In genomic region chr15:85543741-85544155, GRCh38 we compare ENCODE assay signal across 8 cellular contexts.
DNase-seq lines count a peak whose midpoint lies in the region; ATAC-seq, FAIRE-seq and TF ChIP-seq lines count a peak whose summit lies in the region.

No MANE protein-coding gene starts in this region.

- no TSS peak for BruUV-seq in HepG2 (replicated peaks; lab: Mats Ljungman, UMichigan)

- POLR2A ChIA-PET in HepG2 (lab: Yijun Ruan, JAX) = no interaction called here

- TF ChIP-seq RAD21 in liver (IDR thresholded peaks at IDR 0.05) = peak in 1 of 2 donors; percentile 9
- TF ChIP-seq RAD21 in HepG2 (CRISPR knock-in tag; IDR thresholded peaks at IDR 0.05) = no peak

- intact Hi-C loops in HepG2 (cut with micrococcal nuclease; ENCODE audit: unreplicated experiment) (no loop called here), heart left ventricle (cut with DNase I) (loop anchor here in 2 of 10 donors (5.0 kb wide), 2 partner anchors 34 to 39 kb away; no protein-coding TSS in a partner anchor)

- H3K4me1 ChIP-seq in liver (ENCODE audit: control insufficient read depth in 4 of 4, insufficient read depth in 4 of 4, low read length in 3 of 4) = no peaks in the 10 kb centered on the region
- H3K4me1 ChIP-seq in HepG2 (ENCODE audit: insufficient read depth, low read length) = no peaks in the 10 kb centered on the region
- H3K4me1 ChIP-seq in heart left ventricle = peaks cover 0 to 95% (median 56%) of the 10 kb centered on the region in 12 donors
- no peaks in the 10 kb centered on the region for H3K4me1 ChIP-seq in effector memory CD4-positive, alpha-beta T cell (ENCODE audit: control insufficient read depth, insufficient read depth, low read length, poor library complexity, severe bottlenecking)

- H3K9ac ChIP-seq in liver (ENCODE audit: low read depth in 1 of 2, low read length in 2 of 2) = no peak overlapping the region
- H3K9ac ChIP-seq in HepG2 (ENCODE audit: insufficient read depth, low read depth, low read length) = no peak overlapping the region

- H4K20me1 ChIP-seq in HepG2 (ENCODE audit: insufficient read depth, low read length) = no peaks in the 10 kb centered on the region

- H3K36me3 ChIP-seq in liver (ENCODE audit: control insufficient read depth in 4 of 4, insufficient read depth in 3 of 4, low read depth in 1 of 4, low read length in 3 of 4) = peaks cover 0 to 3% (median 0%) of the 10 kb centered on the region in 4 donors
- H3K36me3 ChIP-seq in HepG2 (replicated peaks in 1 of 2; ENCODE audit: control insufficient read depth in 1 of 2, insufficient read depth in 2 of 2, low read length in 2 of 2) = peaks cover 0 to 15% of the 10 kb centered on the region in 2 experiments
- peaks cover 0 to 23% (median 0%) of the 10 kb centered on the region in 9 donors for H3K36me3 ChIP-seq in heart left ventricle
- H3K36me3 ChIP-seq in effector memory CD4-positive, alpha-beta T cell (ENCODE audit: control insufficient read depth, insufficient read depth, low read length) = peaks cover 18% of the 10 kb centered on the region

- H3K4me1 Mint-ChIP-seq in activated CD8-positive, alpha-beta memory T cell treated with anti-CD3 and anti-CD28 coated beads, Interleukin-2, amount 10 ng/mL, durations not matched to agents 7 days and 5 days = peaks cover 80% of the 10 kb centered on the region

- H3K27me3 ChIP-seq in liver (ENCODE audit: control insufficient read depth in 4 of 4, insufficient read depth in 4 of 4, low read length in 3 of 4) (no peaks in the 10 kb centered on the region), HepG2 (ENCODE audit: control insufficient read depth in 1 of 2, insufficient read depth in 2 of 2, low read length in 2 of 2) (no peaks in the 10 kb centered on the region), heart left ventricle (no peaks in the 10 kb centered on the region)
- no peaks in the 10 kb centered on the region for H3K27me3 ChIP-seq in effector memory CD4-positive, alpha-beta T cell (replicated peaks; ENCODE audit: control insufficient read depth, insufficient read depth, low read length, poor library complexity, severe bottlenecking)

- peaks cover 10% of the 10 kb centered on the region for H3K36me3 Mint-ChIP-seq in activated CD8-positive, alpha-beta memory T cell treated with anti-CD3 and anti-CD28 coated beads, Interleukin-2, amount 10 ng/mL, durations not matched to agents 7 days and 5 days

- in situ Hi-C loops in HepG2 (cut with HindIII; ENCODE audit: extremely low pct_ligation_motif_present, low pct_unique_long_range_greater_than_20kb) = no loop called here

- peak overlapping the region; percentile 86 for H3K27ac Mint-ChIP-seq in activated CD8-positive, alpha-beta memory T cell treated with anti-CD3 and anti-CD28 coated beads, Interleukin-2, amount 10 ng/mL, durations not matched to agents 7 days and 5 days

- no peaks in the 10 kb centered on the region for H3K27me3 Mint-ChIP-seq in activated CD8-positive, alpha-beta memory T cell treated with anti-CD3 and anti-CD28 coated beads, Interleukin-2, amount 10 ng/mL, durations not matched to agents 7 days and 5 days

- H3K4me3 ChIP-seq in liver (ENCODE audit: low read depth in 1 of 3, low read length in 3 of 3) (no peak overlapping the region), HepG2 (replicated peaks in 1 of 3; ENCODE audit: insufficient read depth in 1 of 3, low read depth in 2 of 3, low read length in 3 of 3) (no peak overlapping the region), heart left ventricle (peak overlapping the region in 8 of 12 donors; percentile 1 to 47 (median 10))
- H3K4me3 ChIP-seq in effector memory CD4-positive, alpha-beta T cell (ENCODE audit: insufficient read depth, low read depth, low read length, poor library complexity, severe bottlenecking) = no peak overlapping the region

- H3K27ac ChIP-seq in liver (ENCODE audit: low read depth in 1 of 2, low read length in 2 of 2) (peak overlapping the region in 1 of 2 donors; percentile 33), HepG2 (ENCODE audit: extremely low read length, insufficient read depth, low read length) (no peak overlapping the region), heart left ventricle (peak overlapping the region; percentile 1 to 93 (median 37))
- H3K27ac ChIP-seq in effector memory CD4-positive, alpha-beta T cell (ENCODE audit: insufficient read depth, low read length, poor library complexity, severe bottlenecking) = no peak overlapping the region

- H3K9me3 Mint-ChIP-seq in activated CD8-positive, alpha-beta memory T cell treated with anti-CD3 and anti-CD28 coated beads, Interleukin-2, amount 10 ng/mL, durations not matched to agents 7 days and 5 days (ENCODE audit: low read depth) = no peaks in the 10 kb centered on the region

- no peak overlapping the region for H2AFZ ChIP-seq in HepG2 (ENCODE audit: low read length)

- TF ChIP-seq CTCF in liver (IDR thresholded peaks at IDR 0.05; ENCODE audit: low read depth, low read length, missing input control) (peak; percentile 14), HepG2 (CRISPR knock-in tag; IDR thresholded peaks at IDR 0.05) (no peak), heart left ventricle (IDR thresholded peaks at IDR 0.05) (peak in 8 of 12 donors; percentile 6 to 49 (median 37))

- H3K4me3 Mint-ChIP-seq in activated CD8-positive, alpha-beta memory T cell treated with anti-CD3 and anti-CD28 coated beads, Interleukin-2, amount 10 ng/mL, durations not matched to agents 7 days and 5 days = peak overlapping the region; percentile 63

- TF ChIP-seq EP300 in HepG2 (IDR thresholded peaks at IDR 0.05; ENCODE audit: low read depth in 2 of 2, low read length in 2 of 2) (no peak), HepG2 (CRISPR knock-in tag; IDR thresholded peaks at IDR 0.05; ENCODE audit: borderline replicate concordance) (no peak)

- H3K4me2 ChIP-seq in HepG2 (ENCODE audit: low read depth, low read length) = no peak overlapping the region

- no peak for DNase-seq in HepG2 (ENCODE audit: low spot score)
- DNase-seq in activated CD8-positive, alpha-beta memory T cell treated with anti-CD3 and anti-CD28 coated beads, Interleukin-2, amount 10 ng/mL, durations not matched to agents 7 days and 5 days = peak; percentile 81
- peak; percentile 60 to 80 (median 77) for DNase-seq in heart left ventricle
- peak; percentile 7 for DNase-seq in stimulated activated CD8-positive, alpha-beta memory T cell treated with anti-CD3 and anti-CD28 coated beads, Interleukin-12 subunit alpha, Interleukin-12 subunit beta, amount 100 ng/mL, for 1 hour (ENCODE audit: low read depth)
- DNase-seq in germinal center (ENCODE audit: low spot score) = no peak
- no peak for DNase-seq in effector memory CD4-positive, alpha-beta T cell

- TF ChIP-seq POLR2A in HepG2 (IDR thresholded peaks at IDR 0.05; ENCODE audit: insufficient read depth in 1 of 2, low read depth in 2 of 2, low read length in 2 of 2) = no peak
- no peak for TF ChIP-seq POLR2A in heart left ventricle (IDR thresholded peaks at IDR 0.05)

- WGBS in liver = 64% methylated on average over 15 of the region's 15 CpGs
- 98% methylated on average over 15 of the region's 15 CpGs for WGBS in HepG2 (ENCODE audit: low lambda C conversion rate)
- WGBS in heart left ventricle, 4 donors = 23 to 36% (median 33%) methylated on average over 15 of the region's 15 CpGs

- H3K79me2 ChIP-seq in HepG2 (ENCODE audit: insufficient read depth, low read length) = no peaks in the 10 kb centered on the region

- ATAC-seq in HepG2 (no peak), heart left ventricle (peak; percentile 48 to 85 (median 67)), GM21390 (IDR thresholded peaks at IDR 0.05; ENCODE audit: unreplicated experiment) (no peak)
- ATAC-seq in activated CD8-positive, alpha-beta memory T cell treated with anti-CD3 and anti-CD28 coated beads, Interleukin-2, amount 10 ng/mL, durations not matched to agents 7 days and 5 days = peak; percentile 76

- CTCF ChIA-PET in HepG2 (lab: Yijun Ruan, JAX; ENCODE audit: low intra/inter-chr PET ratio, low total read pairs) = no interaction called here
- CTCF ChIA-PET in activated CD8-positive, alpha-beta memory T cell treated with anti-CD3 and anti-CD28 coated beads, Interleukin-2, amount 10 ng/mL, durations not matched to agents 7 days and 5 days (lab: Charles Lee) = interaction anchor here (0.6 to 5.4 kb wide), 13 partner anchors 11 to 247 kb away, joined by 3 to 26 read pairs (median 6); no protein-coding TSS in a partner anchor

- no peaks in the 10 kb centered on the region for H3K9me3 ChIP-seq in liver (ENCODE audit: control insufficient read depth in 4 of 4, low read length in 3 of 4)
- no peaks in the 10 kb centered on the region for H3K9me3 ChIP-seq in HepG2 (ENCODE audit: low read length)
- no peaks in the 10 kb centered on the region for H3K9me3 ChIP-seq in heart left ventricle
- H3K9me3 ChIP-seq in effector memory CD4-positive, alpha-beta T cell (ENCODE audit: control insufficient read depth, low read length) = no peaks in the 10 kb centered on the region

- no peak for FAIRE-seq in HepG2 (lab: Jason Lieb, UNC)

TF ChIP-seq in liver, 16 proteins besides CTCF, POLR2A, EP300 and RAD21 (continues in another document):
- TF ChIP-seq FOXA2 (IDR thresholded peaks at IDR 0.05) = no peak
- no peak for TF ChIP-seq JUND (IDR thresholded peaks at IDR 0.05)
- no peak for TF ChIP-seq FOXA1 (IDR thresholded peaks at IDR 0.05)
- TF ChIP-seq YY1 (IDR thresholded peaks at IDR 0.05) = no peak
- no peak for TF ChIP-seq HNF4A (conservative IDR thresholded peaks at IDR 0.05)
- TF ChIP-seq NR2F2 (IDR thresholded peaks at IDR 0.05) = no peak
- TF ChIP-seq ATF3 (IDR thresholded peaks at IDR 0.05) = no peak
- TF ChIP-seq SP1 (IDR thresholded peaks at IDR 0.05) = no peak

TF ChIP-seq in HepG2, 621 proteins besides CTCF, POLR2A, EP300 and RAD21 (continues in another document):
- TF ChIP-seq SMAD9 (CRISPR knock-in tag; IDR thresholded peaks at IDR 0.05) = no peak
- no peak for TF ChIP-seq ONECUT2 (CRISPR knock-in tag; IDR thresholded peaks at IDR 0.05)
- no peak for TF ChIP-seq PHF5A (CRISPR knock-in tag; IDR thresholded peaks at IDR 0.05; ENCODE audit: low read depth, unreplicated experiment)
- TF ChIP-seq, protein P1, sequence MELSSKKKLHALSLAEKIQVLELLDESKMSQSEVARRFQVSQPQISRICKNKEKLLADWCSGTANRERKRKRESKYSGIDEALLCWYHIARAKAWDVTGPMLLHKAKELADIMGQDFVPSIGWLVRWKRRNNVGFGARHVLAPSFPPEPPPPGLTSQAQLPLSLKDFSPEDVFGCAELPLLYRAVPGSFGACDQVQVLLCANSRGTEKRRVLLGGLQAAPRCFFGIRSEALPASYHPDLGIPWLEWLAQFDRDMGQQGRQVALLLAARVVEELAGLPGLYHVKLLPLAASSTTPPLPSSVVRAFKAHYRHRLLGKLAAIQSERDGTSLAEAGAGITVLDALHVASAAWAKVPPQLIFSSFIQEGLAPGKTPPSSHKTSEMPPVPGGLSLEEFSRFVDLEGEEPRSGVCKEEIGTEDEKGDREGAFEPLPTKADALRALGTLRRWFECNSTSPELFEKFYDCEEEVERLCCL (CRISPR knock-in tag; IDR thresholded peaks at IDR 0.05; ENCODE audit: borderline replicate concordance) = no peak
- no peak for TF ChIP-seq NFATC3 (CRISPR knock-in tag; IDR thresholded peaks at IDR 0.05)

Comparison
In these comparisons a context has a peak if more than half of its experiments do, and no peak if none do; other contexts are left out.
1. H3K27ac ChIP-seq: peak in heart left ventricle (12 of 12); none in HepG2 (single experiment) and effector memory CD4-positive, alpha-beta T cell (single experiment).
2. H3K4me3 ChIP-seq: peak in heart left ventricle (8 of 12); none in liver (0 of 3), HepG2 (0 of 3) and effector memory CD4-positive, alpha-beta T cell (single experiment).
3. ATAC-seq: peak in activated CD8-positive, alpha-beta memory T cell treated with anti-CD3 and anti-CD28 coated beads, Interleukin-2, amount 10 ng/mL, durations not matched to agents 7 days and 5 days (single experiment) and heart left ventricle (4 of 4); none in HepG2 (single experiment) and GM21390 (single experiment).
4. DNase-seq: peak in activated CD8-positive, alpha-beta memory T cell treated with anti-CD3 and anti-CD28 coated beads, Interleukin-2, amount 10 ng/mL, durations not matched to agents 7 days and 5 days (single experiment), heart left ventricle (5 of 5) and stimulated activated CD8-positive, alpha-beta memory T cell treated with anti-CD3 and anti-CD28 coated beads, Interleukin-12 subunit alpha, Interleukin-12 subunit beta, amount 100 ng/mL, for 1 hour (single experiment); none in HepG2 (single experiment), germinal center (single experiment) and effector memory CD4-positive, alpha-beta T cell (0 of 3).